In genomic region chr12:43988838-43989560, GRCh38 we compare ENCODE assay signal across 11 cellular contexts.
DNase-seq lines count a peak whose midpoint lies in the region; ATAC-seq, FAIRE-seq and TF ChIP-seq lines count a peak whose summit lies in the region.
"Had no signal": no experiment of that assay in that cellular context is flagged by ENCODE, and none has a peak within 500 bp of the region (broad histone marks: within the 10 kb centered on the region; RNA-seq: fewer than 3 reads in every experiment).

No MANE protein-coding gene starts in this region.

- H3K4me1 ChIP-seq in SJCRH30, result no peaks in the 10 kb centered on the region
- H3K4me1 ChIP-seq: neural progenitor cell had no signal

- no peaks in the 10 kb centered on the region for H3K9me3 ChIP-seq in SJCRH30 (replicated peaks)

- H3K27me3 ChIP-seq in bronchial epithelial cell (ENCODE audit: control insufficient read depth, insufficient read depth, low read length) (no peaks in the 10 kb centered on the region), SJCRH30 (no peaks in the 10 kb centered on the region)
- H3K27me3 ChIP-seq: neural progenitor cell had no signal

- H3K36me3 ChIP-seq in bronchial epithelial cell (ENCODE audit: control insufficient read depth, insufficient read depth, low read length), result no peaks in the 10 kb centered on the region
- no peaks in the 10 kb centered on the region for H3K36me3 ChIP-seq in SJCRH30
- H3K36me3 ChIP-seq: neural progenitor cell had no signal

- DNase-seq in bronchial epithelial cell (ENCODE audit: low read depth), result peak; percentile 74
- no peak for DNase-seq in NCI-H2171 treated with DMSO at 0.1 percent for 48 hours (lab: John Stamatoyannopoulos, UW)
- no peak for DNase-seq in activated CD8-positive, alpha-beta memory T cell treated with anti-CD3 and anti-CD28 coated beads, Interleukin-2, amount 50 U/mL, for 4 hours
- no peak for DNase-seq in NCI-H187 treated with DMSO at 0.1 percent for 48 hours (lab: John Stamatoyannopoulos, UW)
- no peak for DNase-seq in SJCRH30
- DNase-seq: activated naive CD4-positive, alpha-beta T cell treated with Interleukin-2 at 50 U/mL for 16 hours; GF-D8 had no signal

- H3K27ac ChIP-seq in SJCRH30, result no peak overlapping the region
- H3K27ac ChIP-seq: neural progenitor cell had no signal

- ATAC-seq in GM18519 (IDR thresholded peaks at IDR 0.05; ENCODE audit: low FRiP score, unreplicated experiment) (peak; percentile 95), GM21526 (IDR thresholded peaks at IDR 0.05; ENCODE audit: low FRiP score, unreplicated experiment) (peak; percentile 91), HG03175 (IDR thresholded peaks at IDR 0.05; ENCODE audit: unreplicated experiment) (peak; percentile 91)

- no peak for FAIRE-seq in bronchial epithelial cell (lab: Jason Lieb, UNC)

- H3K4me3 ChIP-seq in bronchial epithelial cell (ENCODE audit: low read depth, low read length) (no peak overlapping the region), SJCRH30 (no peak overlapping the region)
- H3K4me3 ChIP-seq: neural progenitor cell had no signal

- TF ChIP-seq CTCF in bronchial epithelial cell (IDR thresholded peaks at IDR 0.05; ENCODE audit: insufficient read depth, low read length, severe bottlenecking), result no peak
